Comparison of ENCODE assay signal across 8 cellular contexts in genomic region chr1:40161888-40162397, GRCh38. TPM values are rescaled to one million over a fixed set of nuclear protein-coding genes. Genes with fewer than 3 reads are reported as not detected.
DNase-seq lines count a peak whose midpoint lies in the region; ATAC-seq and TF ChIP-seq lines count a peak whose summit lies in the region.

No MANE protein-coding gene starts in this region.

- DNase-seq in BJ (ENCODE audit: low read depth) = no peak
- DNase-seq in body of pancreas = peak in 1 of 4 donors; percentile 57
- DNase-seq in lung microvascular endothelial cell (ENCODE audit: low read depth in 2 of 2) = peak; percentile 12 to 35
- no peak for DNase-seq in activated CD8-positive, alpha-beta memory T cell treated with anti-CD3 and anti-CD28 coated beads for 24 hours
- DNase-seq in activated CD8-positive, alpha-beta memory T cell treated with anti-CD3 and anti-CD28 coated beads, Interleukin-2, amount 10 ng/mL, durations not matched to agents 7 days and 5 days = no peak
- no peak for DNase-seq in stimulated activated CD4-positive, alpha-beta T cell treated with anti-CD3 and anti-CD28 coated beads, Interleukin-12 subunit alpha, Interleukin-12 subunit beta, amount 100 ng/mL, for 4 hours

- ATAC-seq in HG03095 (IDR thresholded peaks at IDR 0.05; ENCODE audit: unreplicated experiment) = peak; percentile 23
- peak; percentile 47 for ATAC-seq in body of pancreas
- ATAC-seq in activated CD8-positive, alpha-beta memory T cell treated with anti-CD3 and anti-CD28 coated beads, Interleukin-2, amount 10 ng/mL, durations not matched to agents 7 days and 5 days = no peak
- no peak for ATAC-seq in HG02759 (IDR thresholded peaks at IDR 0.05; ENCODE audit: unreplicated experiment)

- no peak overlapping the region for H3K27ac Mint-ChIP-seq in activated CD8-positive, alpha-beta memory T cell treated with anti-CD3 and anti-CD28 coated beads, Interleukin-2, amount 10 ng/mL, durations not matched to agents 7 days and 5 days

- no peaks in the 10 kb centered on the region for H3K27me3 Mint-ChIP-seq in activated CD8-positive, alpha-beta memory T cell treated with anti-CD3 and anti-CD28 coated beads, Interleukin-2, amount 10 ng/mL, durations not matched to agents 7 days and 5 days

- H3K27me3 ChIP-seq in BJ (ENCODE audit: control insufficient read depth, insufficient read depth, low read length) = 0 out of 2 replicates have a peak, but pooled peaks cover 2% of the 10 kb centered on the region
- H3K27me3 ChIP-seq in body of pancreas = no peaks in the 10 kb centered on the region

- H3K36me3 ChIP-seq in BJ (ENCODE audit: control insufficient read depth, insufficient read depth, low read length) (no peaks in the 10 kb centered on the region), body of pancreas (replicated peaks in 1 of 2; ENCODE audit: insufficient read depth in 1 of 2, low read depth in 2 of 2) (no peaks in the 10 kb centered on the region)

- 0% methylated on average over 11 to 16 of the region's 16 CpGs for WGBS in body of pancreas, 2 donors

- no peaks in the 10 kb centered on the region for H3K9me3 Mint-ChIP-seq in activated CD8-positive, alpha-beta memory T cell treated with anti-CD3 and anti-CD28 coated beads, Interleukin-2, amount 10 ng/mL, durations not matched to agents 7 days and 5 days (ENCODE audit: low read depth)

- H3K4me1 ChIP-seq in body of pancreas = peaks cover 30% of the 10 kb centered on the region

- H3K9me3 ChIP-seq in body of pancreas = no peaks in the 10 kb centered on the region

- peaks cover 12% of the 10 kb centered on the region for H3K36me3 Mint-ChIP-seq in activated CD8-positive, alpha-beta memory T cell treated with anti-CD3 and anti-CD28 coated beads, Interleukin-2, amount 10 ng/mL, durations not matched to agents 7 days and 5 days

- CTCF ChIA-PET in BJ (lab: Yijun Ruan, JAX) = interaction anchor here (0.9 to 2.5 kb wide), 6 partner anchors 9 to 242 kb away, joined by 3 to 7 read pairs (median 4); no protein-coding TSS in a partner anchor
- CTCF ChIA-PET in activated CD8-positive, alpha-beta memory T cell treated with anti-CD3 and anti-CD28 coated beads, Interleukin-2, amount 10 ng/mL, durations not matched to agents 7 days and 5 days (lab: Charles Lee) = interaction anchor here (1.1 to 3.8 kb wide), 13 partner anchors 9 to 243 kb away, joined by 3 to 28 read pairs (median 4); partner anchors contain the start of gene COL9A2

- TF ChIP-seq CTCF in BJ (IDR thresholded peaks at IDR 0.05; ENCODE audit: insufficient read depth, low read depth, low read length) (peak; percentile 31), body of pancreas (IDR thresholded peaks at IDR 0.05) (peak in 1 of 7 experiments; percentile 14)

- intact Hi-C loops in body of pancreas (cut with DNase I) = no loop called here

- H3K4me3 Mint-ChIP-seq in activated CD8-positive, alpha-beta memory T cell treated with anti-CD3 and anti-CD28 coated beads, Interleukin-2, amount 10 ng/mL, durations not matched to agents 7 days and 5 days = no peak overlapping the region

- POLR2A ChIA-PET in BJ (lab: Charles Lee) = no interaction called here

- H3K4me3 ChIP-seq in BJ (ENCODE audit: low read depth, low read length) = peak overlapping the region; percentile 92
- H3K4me3 ChIP-seq in body of pancreas = peak overlapping the region; percentile 80 to 90

- H3K4me1 Mint-ChIP-seq in activated CD8-positive, alpha-beta memory T cell treated with anti-CD3 and anti-CD28 coated beads, Interleukin-2, amount 10 ng/mL, durations not matched to agents 7 days and 5 days = peaks cover 12% of the 10 kb centered on the region

- TF ChIP-seq POLR2A in body of pancreas (IDR thresholded peaks at IDR 0.05) = no peak

- peak overlapping the region; percentile 86 to 97 (median 92) for H3K27ac ChIP-seq in body of pancreas

RNA-seq across cellular contexts. Expression of gene RLF, which starts 0.8 kb away (rescaled TPM):
- 4.1 and 6.8 TPM in 2 replicates for polyA plus RNA-seq in BJ (2011; rRNA removed)
- 5.8 and 7.6 TPM in 2 replicates for polyA minus RNA-seq in BJ (2011; rRNA and poly(A)+ RNA removed)
- total RNA-seq in body of pancreas = 1 to 10 TPM; 7.5 to 9.2 TPM
- total RNA-seq in lung microvascular endothelial cell = 12.9 and 19.2 TPM in 2 replicates
- total RNA-seq in activated CD8-positive, alpha-beta memory T cell treated with anti-CD3 and anti-CD28 coated beads, Interleukin-2, amount 10 ng/mL, durations not matched to agents 7 days and 5 days = 10 to 100 TPM; 18.8 to 21.4 TPM

Comparison
In these comparisons a context has a peak if more than half of its experiments do, and no peak if none do; other contexts are left out.
1. DNase-seq: peak in lung microvascular endothelial cell (2 of 2); none in BJ (single experiment), activated CD8-positive, alpha-beta memory T cell treated with anti-CD3 and anti-CD28 coated beads for 24 hours (single experiment), activated CD8-positive, alpha-beta memory T cell treated with anti-CD3 and anti-CD28 coated beads, Interleukin-2, amount 10 ng/mL, durations not matched to agents 7 days and 5 days (single experiment) and stimulated activated CD4-positive, alpha-beta T cell treated with anti-CD3 and anti-CD28 coated beads, Interleukin-12 subunit alpha, Interleukin-12 subunit beta, amount 100 ng/mL, for 4 hours (single experiment).
2. ATAC-seq: peak in HG03095 (single experiment) and body of pancreas (single experiment); none in activated CD8-positive, alpha-beta memory T cell treated with anti-CD3 and anti-CD28 coated beads, Interleukin-2, amount 10 ng/mL, durations not matched to agents 7 days and 5 days (single experiment) and HG02759 (single experiment).